Comparison of ENCODE assay signal across 1 cellular context in genomic region chr7:3300651-3301471, GRCh38.
TF ChIP-seq lines count a peak whose summit lies in the region.

A gene with protein sequence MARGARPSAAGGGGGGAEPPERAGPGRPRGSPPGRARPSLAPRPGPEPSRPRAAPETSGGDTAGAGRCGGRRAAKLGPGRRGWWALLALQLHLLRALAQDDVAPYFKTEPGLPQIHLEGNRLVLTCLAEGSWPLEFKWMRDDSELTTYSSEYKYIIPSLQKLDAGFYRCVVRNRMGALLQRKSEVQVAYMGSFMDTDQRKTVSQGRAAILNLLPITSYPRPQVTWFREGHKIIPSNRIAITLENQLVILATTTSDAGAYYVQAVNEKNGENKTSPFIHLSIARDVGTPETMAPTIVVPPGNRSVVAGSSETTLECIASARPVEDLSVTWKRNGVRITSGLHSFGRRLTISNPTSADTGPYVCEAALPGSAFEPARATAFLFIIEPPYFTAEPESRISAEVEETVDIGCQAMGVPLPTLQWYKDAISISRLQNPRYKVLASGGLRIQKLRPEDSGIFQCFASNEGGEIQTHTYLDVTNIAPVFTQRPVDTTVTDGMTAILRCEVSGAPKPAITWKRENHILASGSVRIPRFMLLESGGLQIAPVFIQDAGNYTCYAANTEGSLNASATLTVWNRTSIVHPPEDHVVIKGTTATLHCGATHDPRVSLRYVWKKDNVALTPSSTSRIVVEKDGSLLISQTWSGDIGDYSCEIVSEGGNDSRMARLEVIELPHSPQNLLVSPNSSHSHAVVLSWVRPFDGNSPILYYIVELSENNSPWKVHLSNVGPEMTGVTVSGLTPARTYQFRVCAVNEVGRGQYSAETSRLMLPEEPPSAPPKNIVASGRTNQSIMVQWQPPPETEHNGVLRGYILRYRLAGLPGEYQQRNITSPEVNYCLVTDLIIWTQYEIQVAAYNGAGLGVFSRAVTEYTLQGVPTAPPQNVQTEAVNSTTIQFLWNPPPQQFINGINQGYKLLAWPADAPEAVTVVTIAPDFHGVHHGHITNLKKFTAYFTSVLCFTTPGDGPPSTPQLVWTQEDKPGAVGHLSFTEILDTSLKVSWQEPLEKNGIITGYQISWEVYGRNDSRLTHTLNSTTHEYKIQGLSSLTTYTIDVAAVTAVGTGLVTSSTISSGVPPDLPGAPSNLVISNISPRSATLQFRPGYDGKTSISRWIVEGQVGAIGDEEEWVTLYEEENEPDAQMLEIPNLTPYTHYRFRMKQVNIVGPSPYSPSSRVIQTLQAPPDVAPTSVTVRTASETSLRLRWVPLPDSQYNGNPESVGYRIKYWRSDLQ (N-terminal part only) (plus strand): TSS chr7:3301252. CDS start chr7:3301587, 335 bp downstream.

TF ChIP-seq in neural cell, 6 proteins besides CTCF, POLR2A, EP300 and RAD21:
- TF ChIP-seq SMC3 (conservative IDR thresholded peaks at IDR 0.05; ENCODE audit: poor library complexity) (peak; percentile 88), MXI1 (conservative IDR thresholded peaks at IDR 0.05; ENCODE audit: poor library complexity, severe bottlenecking) (peak; percentile 74)
- TF ChIP-seq, protein P1, sequence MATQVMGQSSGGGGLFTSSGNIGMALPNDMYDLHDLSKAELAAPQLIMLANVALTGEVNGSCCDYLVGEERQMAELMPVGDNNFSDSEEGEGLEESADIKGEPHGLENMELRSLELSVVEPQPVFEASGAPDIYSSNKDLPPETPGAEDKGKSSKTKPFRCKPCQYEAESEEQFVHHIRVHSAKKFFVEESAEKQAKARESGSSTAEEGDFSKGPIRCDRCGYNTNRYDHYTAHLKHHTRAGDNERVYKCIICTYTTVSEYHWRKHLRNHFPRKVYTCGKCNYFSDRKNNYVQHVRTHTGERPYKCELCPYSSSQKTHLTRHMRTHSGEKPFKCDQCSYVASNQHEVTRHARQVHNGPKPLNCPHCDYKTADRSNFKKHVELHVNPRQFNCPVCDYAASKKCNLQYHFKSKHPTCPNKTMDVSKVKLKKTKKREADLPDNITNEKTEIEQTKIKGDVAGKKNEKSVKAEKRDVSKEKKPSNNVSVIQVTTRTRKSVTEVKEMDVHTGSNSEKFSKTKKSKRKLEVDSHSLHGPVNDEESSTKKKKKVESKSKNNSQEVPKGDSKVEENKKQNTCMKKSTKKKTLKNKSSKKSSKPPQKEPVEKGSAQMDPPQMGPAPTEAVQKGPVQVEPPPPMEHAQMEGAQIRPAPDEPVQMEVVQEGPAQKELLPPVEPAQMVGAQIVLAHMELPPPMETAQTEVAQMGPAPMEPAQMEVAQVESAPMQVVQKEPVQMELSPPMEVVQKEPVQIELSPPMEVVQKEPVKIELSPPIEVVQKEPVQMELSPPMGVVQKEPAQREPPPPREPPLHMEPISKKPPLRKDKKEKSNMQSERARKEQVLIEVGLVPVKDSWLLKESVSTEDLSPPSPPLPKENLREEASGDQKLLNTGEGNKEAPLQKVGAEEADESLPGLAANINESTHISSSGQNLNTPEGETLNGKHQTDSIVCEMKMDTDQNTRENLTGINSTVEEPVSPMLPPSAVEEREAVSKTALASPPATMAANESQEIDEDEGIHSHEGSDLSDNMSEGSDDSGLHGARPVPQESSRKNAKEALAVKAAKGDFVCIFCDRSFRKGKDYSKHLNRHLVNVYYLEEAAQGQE (IDR thresholded peaks at IDR 0.05; ENCODE audit: borderline replicate concordance): no peak
